ENCODE assay signal across 8 cellular contexts in genomic region chr7:11166051-11166450, GRCh38.
"Had no signal": no experiment of that assay in that cellular context is flagged by ENCODE, and none has a peak within 500 bp of the region (broad histone marks: within the 10 kb centered on the region; RNA-seq: fewer than 3 reads in every experiment).

No MANE protein-coding gene starts in this region.

- H3K36me3 ChIP-seq: HAP-1 had no signal

- H3K4me3 ChIP-seq: GM23248, HAP-1, K562 had no signal

- DNase-seq: GM23248, GOT3, H7, HFFc6, IMR-90 had no signal

- H3K9me3 ChIP-seq: HAP-1 had no signal

- H3K9ac ChIP-seq: GM23248 had no signal

- FAIRE-seq: HTR-8/SVneo, K562 had no signal

- H3K27ac ChIP-seq: GM23248 had no signal
